12 cellular contexts compared by ENCODE assay signal in the genomic region with DNA sequence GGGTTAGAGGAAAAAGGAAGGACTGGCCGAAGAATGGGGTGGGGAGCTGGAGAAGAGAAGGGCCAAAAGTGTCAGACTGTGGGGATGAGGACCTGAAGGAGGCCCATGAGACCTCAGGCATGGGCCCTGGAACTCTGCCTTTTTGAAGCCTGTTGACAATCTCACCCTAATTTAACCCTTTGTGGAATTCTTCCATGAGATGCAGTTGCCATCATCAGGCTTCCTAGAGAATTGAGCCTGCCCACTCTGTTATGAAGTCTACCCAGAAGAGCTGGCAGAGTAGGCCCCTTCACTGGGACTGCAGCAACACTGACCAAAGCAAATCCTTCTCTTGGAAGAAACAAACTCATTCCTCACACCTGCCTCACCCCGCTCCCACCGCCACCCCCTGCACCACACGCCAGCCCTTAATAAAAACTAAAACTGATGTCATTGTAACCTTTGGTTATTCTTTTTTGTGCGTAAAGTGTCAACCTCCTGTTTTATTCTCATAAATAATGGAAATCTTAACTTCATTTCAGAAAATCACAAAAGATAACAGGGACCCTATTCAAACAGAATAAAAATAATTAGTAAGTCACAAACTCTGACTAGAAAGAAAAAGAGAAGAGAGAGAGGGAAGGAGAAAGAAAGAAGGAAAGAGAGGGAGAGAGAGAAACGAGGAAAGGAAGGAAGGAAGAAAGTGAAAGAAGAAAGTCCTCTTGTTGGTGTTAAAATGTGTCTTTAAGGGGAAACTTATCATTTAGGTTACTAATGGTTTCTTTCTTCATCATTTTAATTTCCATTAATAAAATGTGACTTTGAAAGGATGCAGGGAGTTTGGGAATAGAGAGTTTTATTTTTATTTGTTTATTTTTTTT.
DNase-seq lines count a peak whose midpoint lies in the region; ATAC-seq, FAIRE-seq and TF ChIP-seq lines count a peak whose summit lies in the region.
"Had no signal": no experiment of that assay in that cellular context is flagged by ENCODE, and none has a peak within 500 bp of the region (broad histone marks: within the 10 kb centered on the region; RNA-seq: fewer than 3 reads in every experiment).

No MANE protein-coding gene starts in this region.

- no peak overlapping the region for H3K4me3 Mint-ChIP-seq in activated CD4-positive, alpha-beta T cell treated with anti-CD3 and anti-CD28 coated beads for 36 hours
- H3K4me3 Mint-ChIP-seq: activated naive CD4-positive, alpha-beta T cell treated with anti-CD3 and anti-CD28 coated beads for 36 hours had no signal

- peak overlapping the region; percentile 30 for H2AFZ ChIP-seq in ACC112 (ENCODE audit: low read length, unreplicated experiment)

- TF ChIP-seq CTCF in fibroblast of the aortic adventitia (IDR thresholded peaks at IDR 0.05; ENCODE audit: insufficient read depth, low read length) (no peak), psoas muscle (IDR thresholded peaks at IDR 0.05) (no peak)

- no peaks in the 10 kb centered on the region for H3K9me3 Mint-ChIP-seq in activated CD4-positive, alpha-beta T cell treated with anti-CD3 and anti-CD28 coated beads for 36 hours (ENCODE audit: low read depth)
- H3K9me3 Mint-ChIP-seq: activated naive CD4-positive, alpha-beta T cell treated with anti-CD3 and anti-CD28 coated beads for 36 hours had no signal

- DNase-seq in OCI-M1 (lab: John Stamatoyannopoulos, UW) (peak; percentile 50), fibroblast of the aortic adventitia (ENCODE audit: low read depth) (peak; percentile 23), psoas muscle (no peak), NCI-H2196 treated with DMSO at 0.1 percent for 48 hours (lab: John Stamatoyannopoulos, UW; ENCODE audit: unreplicated experiment) (no peak), Kasumi-1 (lab: John Stamatoyannopoulos, UW) (no peak), H54 (ENCODE audit: insufficient read length, low spot score) (no peak)
- DNase-seq in activated CD4-positive, alpha-beta T cell treated with anti-CD3 and anti-CD28 coated beads for 36 hours = no peak
- DNase-seq: activated CD4-positive, alpha-beta T cell treated with anti-CD3 and anti-CD28 coated beads, Interleukin-2, amount 50 U/mL, for 4 hours; activated naive CD4-positive, alpha-beta T cell treated with anti-CD3 and anti-CD28 coated beads for 36 hours; NCI-H187 had no signal

- WGBS in psoas muscle, 3 donors = 56 to 69% (median 63%) methylated on average over 6 of the region's 6 CpGs

- FAIRE-seq in H54 (lab: Jason Lieb, UNC) = no peak
- FAIRE-seq: GM18507 had no signal

- intact Hi-C loops in psoas muscle (cut with DNase I) = no loop called here
- intact Hi-C loops in activated CD4-positive, alpha-beta T cell treated with anti-CD3 and anti-CD28 coated beads for 36 hours (cut with DNase I, micrococcal nuclease) = no loop called here

- H3K36me3 ChIP-seq in ACC112 (ENCODE audit: insufficient read depth, low read length) = no peaks in the 10 kb centered on the region
- no peaks in the 10 kb centered on the region for H3K36me3 ChIP-seq in psoas muscle (ENCODE audit: insufficient read depth in 1 of 2, low read depth in 1 of 2)

- H3K4me3 ChIP-seq in ACC112 (ENCODE audit: low read depth, low read length) (no peak overlapping the region), fibroblast of the aortic adventitia (ENCODE audit: low read depth, low read length) (peak overlapping the region; percentile 14), psoas muscle (peak overlapping the region; percentile 37)

- POLR2A ChIA-PET in activated CD4-positive, alpha-beta T cell treated with anti-CD3 and anti-CD28 coated beads for 36 hours (lab: Charles Lee) = no interaction called here

- H3K9me3 ChIP-seq in psoas muscle = no peaks in the 10 kb centered on the region

- H3K27me3 ChIP-seq in ACC112 (ENCODE audit: insufficient read depth, low read length) = no peaks in the 10 kb centered on the region
- H3K27me3 ChIP-seq in psoas muscle (ENCODE audit: insufficient read depth in 3 of 3, low read length in 2 of 3) = no peaks in the 10 kb centered on the region

- peaks cover 2% of the 10 kb centered on the region for H3K36me3 Mint-ChIP-seq in activated CD4-positive, alpha-beta T cell treated with anti-CD3 and anti-CD28 coated beads for 36 hours (ENCODE audit: low read depth)

- peaks cover 19% of the 10 kb centered on the region for H3K4me1 Mint-ChIP-seq in activated CD4-positive, alpha-beta T cell treated with anti-CD3 and anti-CD28 coated beads for 36 hours

- no peak for ATAC-seq in psoas muscle
- ATAC-seq in activated CD4-positive, alpha-beta T cell treated with anti-CD3 and anti-CD28 coated beads for 36 hours = no peak

- no peak for TF ChIP-seq POLR2A in H54 (IDR thresholded peaks at IDR 0.05; ENCODE audit: low read depth, low read length)

- H3K27ac ChIP-seq in ACC112 (ENCODE audit: low read depth, low read length) (no peak overlapping the region), psoas muscle (peak overlapping the region; percentile 32)

- CTCF ChIA-PET in activated CD4-positive, alpha-beta T cell treated with anti-CD3 and anti-CD28 coated beads for 36 hours (lab: Charles Lee) = interaction anchor here (1.4 to 1.6 kb wide), 2 partner anchors 364 kb away, joined by 3 to 7 read pairs; no protein-coding TSS in a partner anchor

- H3K27ac Mint-ChIP-seq in activated CD4-positive, alpha-beta T cell treated with anti-CD3 and anti-CD28 coated beads for 36 hours = no peak overlapping the region
- H3K27ac Mint-ChIP-seq: activated naive CD4-positive, alpha-beta T cell treated with anti-CD3 and anti-CD28 coated beads for 36 hours had no signal

- H3K27me3 Mint-ChIP-seq in activated CD4-positive, alpha-beta T cell treated with anti-CD3 and anti-CD28 coated beads for 36 hours = peaks cover 2% of the 10 kb centered on the region

- no peaks in the 10 kb centered on the region for H3K79me2 ChIP-seq in ACC112 (ENCODE audit: control insufficient read depth, insufficient read depth, low read length, unreplicated experiment)

- H3K4me1 ChIP-seq in ACC112 (ENCODE audit: control insufficient read depth, insufficient read depth, low read length, unreplicated experiment) (peaks cover 12% of the 10 kb centered on the region), psoas muscle (peaks cover 11% of the 10 kb centered on the region)

Comparison
In these comparisons a context has a peak if more than half of its experiments do, and no peak if none do; other contexts are left out.
1. DNase-seq: peak in OCI-M1 (single experiment) and fibroblast of the aortic adventitia (single experiment); none in psoas muscle (0 of 2), NCI-H2196 treated with DMSO at 0.1 percent for 48 hours (single experiment), Kasumi-1 (0 of 2), activated CD4-positive, alpha-beta T cell treated with anti-CD3 and anti-CD28 coated beads for 36 hours (single experiment) and H54 (single experiment).